ENCODE assay signal across 8 cellular contexts in genomic region chr12:124914392-124915248, GRCh38. TPM values are rescaled to one million over a fixed set of nuclear protein-coding genes. Genes with fewer than 3 reads are reported as not detected.
DNase-seq lines count a peak whose midpoint lies in the region; ATAC-seq and TF ChIP-seq lines count a peak whose summit lies in the region.

TSS of gene UBC (minus strand) at chr12:124914650. CDS start at chr12:124913771, 879 bp downstream.

- H3K27me3 ChIP-seq in BE2C = no peaks in the 10 kb centered on the region
- no peaks in the 10 kb centered on the region for H3K27me3 ChIP-seq in neuronal stem cell (ENCODE audit: control insufficient read depth in 3 of 3, insufficient read depth in 3 of 3, low read depth in 1 of 3, low read length in 3 of 3)

- no peak within 1 kb of the TSS for H4K91ac ChIP-seq in neuronal stem cell (ENCODE audit: low read depth, low read length, poor library complexity)

- ATAC-seq in GM21515 (IDR thresholded peaks at IDR 0.05; ENCODE audit: unreplicated experiment) = peak; percentile 32
- no peak for ATAC-seq in GM18870 (IDR thresholded peaks at IDR 0.05; ENCODE audit: unreplicated experiment)

- H3K14ac ChIP-seq in neuronal stem cell (ENCODE audit: low read length) = peak within 1 kb of the TSS; percentile 97

- H2BK12ac ChIP-seq in neuronal stem cell (ENCODE audit: low read length) = peak within 1 kb of the TSS; percentile 97

- no peak for TF ChIP-seq CTCF in BE2C (IDR thresholded peaks at IDR 0.05; ENCODE audit: low read depth, low read length)

- H3K9me3 ChIP-seq in BE2C (no peaks in the 10 kb centered on the region), neuronal stem cell (replicated peaks in 1 of 2; ENCODE audit: control insufficient read depth in 2 of 2, insufficient read depth in 1 of 2, low read depth in 1 of 2, low read length in 2 of 2) (no peaks in the 10 kb centered on the region)

- peak within 1 kb of the TSS; percentile 99 for H3K4ac ChIP-seq in neuronal stem cell (ENCODE audit: low read length)

- H2BK120ac ChIP-seq in neuronal stem cell (ENCODE audit: low read depth, low read length) = peak within 1 kb of the TSS; percentile 88

- H3K36me3 ChIP-seq in BE2C (peaks cover 20% of the 10 kb centered on the region), neuronal stem cell (replicated peaks in 1 of 2; ENCODE audit: control insufficient read depth in 2 of 2, insufficient read depth in 2 of 2, low read length in 2 of 2) (peaks cover 18 to 37% of the 10 kb centered on the region in 2 donors)

- H3K4me2 ChIP-seq in neuronal stem cell (ENCODE audit: insufficient read depth, low read length, poor library complexity, severe bottlenecking) = peak within 1 kb of the TSS; percentile 70

- WGBS in neuronal stem cell (ENCODE audit: extremely low coverage in 2 of 2, insufficient read length in 2 of 2, insufficient replicate concordance in 1 of 2), 2 donors = no CpG with 5 or more reads among the region's 85 CpGs

- H2BK5ac ChIP-seq in neuronal stem cell (ENCODE audit: low read length) = peak within 1 kb of the TSS; percentile 99

- peak within 1 kb of the TSS; percentile 83 for H2AK5ac ChIP-seq in neuronal stem cell (ENCODE audit: low read depth, low read length)

- peak within 1 kb of the TSS; percentile 100 for H3K23ac ChIP-seq in neuronal stem cell (ENCODE audit: low read depth, low read length, poor library complexity)

- H3K18ac ChIP-seq in neuronal stem cell (ENCODE audit: low read length) = peak within 1 kb of the TSS; percentile 100

- peak within 1 kb of the TSS; percentile 100 for H2AFZ ChIP-seq in neuronal stem cell (ENCODE audit: low read length)

- peak within 1 kb of the TSS; percentile 23 for H4K8ac ChIP-seq in neuronal stem cell (ENCODE audit: low read depth, low read length)

- peaks cover 7% of the 10 kb centered on the region for H3K79me1 ChIP-seq in neuronal stem cell (ENCODE audit: low read depth, low read length)

- peak within 1 kb of the TSS; percentile 99 for H3K9ac ChIP-seq in neuronal stem cell (ENCODE audit: low read depth, low read length, poor library complexity)

- H3K4me1 ChIP-seq in BE2C (peaks cover 14% of the 10 kb centered on the region), neuronal stem cell (ENCODE audit: control insufficient read depth in 2 of 2, insufficient read depth in 1 of 2, low read depth in 1 of 2, low read length in 2 of 2) (peaks cover 19 to 23% of the 10 kb centered on the region in 2 donors)

- H3K4me3 ChIP-seq in BE2C (ENCODE audit: low read depth, low read length) (peak within 1 kb of the TSS; percentile 97), neuronal stem cell (ENCODE audit: low read length in 2 of 2) (peak within 1 kb of the TSS; percentile 99)

- H3K27ac ChIP-seq in neuronal stem cell (replicated peaks; ENCODE audit: low read length) = peak within 1 kb of the TSS; percentile 95

- peak; percentile 89 for DNase-seq in BE2C
- DNase-seq in LoVo (ENCODE audit: low spot score) = peak; percentile 94
- peak; percentile 93 to 95 for DNase-seq in activated T-cell treated with anti-CD3 and anti-CD28 coated beads, Interleukin-2, amount 50 U/mL, for 48 hours
- DNase-seq in fibroblast of the conjunctiva (ENCODE audit: low read depth) = peak; percentile 75
- DNase-seq in neuronal stem cell (ENCODE audit: low spot score) = peak; percentile 94
- DNase-seq in superior temporal gyrus (ENCODE audit: extremely low spot score) = peak; percentile 96

- peak within 1 kb of the TSS; percentile 37 for H2BK15ac ChIP-seq in neuronal stem cell (ENCODE audit: low read length)

RNA-seq across cellular contexts. Expression of gene UBC, which starts in this region (rescaled TPM):
- 1,839 TPM for polyA plus RNA-seq in BE2C (2012; ENCODE audit: insufficient read depth, insufficient read length, low read depth)
- polyA plus RNA-seq in neuronal stem cell (2013, experiment 1 of 2) = 841 TPM
- 847 TPM for polyA plus RNA-seq in neuronal stem cell (2013, experiment 2 of 2)
